Comparison of ENCODE assay signal across 29 cellular contexts in the genomic region with DNA sequence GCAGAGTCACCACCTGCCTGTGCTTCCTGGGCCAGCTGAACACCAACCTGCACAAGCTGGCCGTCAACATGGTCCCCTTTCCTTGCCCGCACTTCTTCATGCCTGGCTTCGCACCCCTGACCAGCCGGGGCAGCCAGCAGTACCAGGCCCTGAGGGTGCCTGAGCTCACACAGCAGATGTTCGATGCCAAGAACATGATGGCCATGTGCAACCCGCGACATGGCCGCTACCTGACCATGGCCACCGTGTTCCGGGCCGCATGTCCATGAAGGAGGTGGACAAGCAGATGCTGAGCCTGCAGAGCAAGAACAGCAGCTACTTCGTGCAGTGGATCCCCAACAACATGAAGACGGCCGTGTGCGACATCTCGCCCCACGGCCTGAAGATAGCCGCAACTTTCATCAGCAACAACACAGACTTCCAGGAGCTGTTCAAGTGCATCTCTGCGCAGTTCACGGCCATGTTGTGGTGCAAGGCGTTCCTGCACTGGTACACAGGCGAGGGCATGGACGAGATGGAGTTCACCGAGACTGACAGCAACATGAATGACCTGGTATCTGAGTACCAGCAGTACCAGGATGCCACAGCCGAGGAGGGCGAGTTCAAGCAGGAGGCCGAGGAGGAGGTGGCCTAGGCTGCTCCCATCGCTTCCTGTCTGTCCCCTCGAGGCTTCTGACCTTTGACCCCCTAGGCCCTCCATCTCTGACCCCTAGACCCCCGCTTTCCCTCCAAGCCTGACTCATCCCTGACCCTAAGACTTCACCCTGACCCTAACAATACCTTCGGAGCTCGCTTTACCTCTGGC.
DNase-seq lines count a peak whose midpoint lies in the region; ATAC-seq, FAIRE-seq and TF ChIP-seq lines count a peak whose summit lies in the region.
"Had no signal": no experiment of that assay in that cellular context is flagged by ENCODE, and none has a peak within 500 bp of the region (broad histone marks: within the 10 kb centered on the region; RNA-seq: fewer than 3 reads in every experiment).

No MANE protein-coding gene starts in this region.

- CTCF ChIA-PET in MCF 10A (lab: Yijun Ruan, JAX) = interaction anchor here (0.6 kb wide), 1 partner anchor 119 kb away, joined by 3 read pairs; no protein-coding TSS in a partner anchor

- H3K36me3 ChIP-seq in breast epithelium (no peaks in the 10 kb centered on the region), kidney (ENCODE audit: control insufficient read depth in 1 of 2, insufficient read depth in 2 of 2, low read length in 2 of 2) (no peaks in the 10 kb centered on the region), neuronal stem cell (replicated peaks in 1 of 2; ENCODE audit: control insufficient read depth in 2 of 2, insufficient read depth in 2 of 2, low read length in 2 of 2) (no peaks in the 10 kb centered on the region), MG63 (no peaks in the 10 kb centered on the region)
- H3K36me3 ChIP-seq: BE2C, BLaER1 had no signal

- H3K4me1 Mint-ChIP-seq in MCF 10A (ENCODE audit: insufficient read depth, unreplicated experiment) = no peaks in the 10 kb centered on the region
- H3K4me1 Mint-ChIP-seq: CD14-positive monocyte; CD4-positive, alpha-beta memory T cell; CD4-positive, CD25-positive, alpha-beta regulatory T cell; CD8-positive, alpha-beta memory T cell had no signal

- H3K27me3 Mint-ChIP-seq in MCF 10A (ENCODE audit: insufficient read depth, unreplicated experiment) = no peaks in the 10 kb centered on the region
- H3K27me3 Mint-ChIP-seq: CD4-positive, alpha-beta memory T cell had no signal

- no peak overlapping the region for H3K4me2 ChIP-seq in neuronal stem cell (ENCODE audit: insufficient read depth, low read length, poor library complexity, severe bottlenecking)
- H3K4me2 ChIP-seq: BLaER1 had no signal

- H3K9me3 ChIP-seq in breast epithelium (no peaks in the 10 kb centered on the region), kidney (ENCODE audit: control insufficient read depth in 1 of 2, low read length in 2 of 2) (no peaks in the 10 kb centered on the region), neuronal stem cell (replicated peaks in 1 of 2; ENCODE audit: control insufficient read depth in 2 of 2, insufficient read depth in 1 of 2, low read depth in 1 of 2, low read length in 2 of 2) (no peaks in the 10 kb centered on the region), MG63 (no peaks in the 10 kb centered on the region)
- H3K9me3 ChIP-seq: BE2C, BLaER1 had no signal

- no peak for DNase-seq in MCF 10A (ENCODE audit: unreplicated experiment)
- no peak for DNase-seq in breast epithelium (ENCODE audit: low spot score in 2 of 2)
- peak; percentile 58 for DNase-seq in kidney
- DNase-seq in neuronal stem cell (ENCODE audit: low spot score) = no peak
- DNase-seq in sciatic nerve (ENCODE audit: low spot score) = peak; percentile 33
- DNase-seq in NOMO-1 treated with DMSO at 0.1 percent for 48 hours (lab: John Stamatoyannopoulos, UW; ENCODE audit: unreplicated experiment) = no peak
- no peak for DNase-seq in MG63
- DNase-seq: ACHN; BE2C; C1 segment of cervical spinal cord; CD4-positive, alpha-beta memory T cell; CD4-positive, CD25-positive, alpha-beta regulatory T cell; CD8-positive, alpha-beta memory T cell; COR-L47; DMS 273 treated with DMSO at 0.1 percent for 48 hours; DMS153; DMS53; DMS79; DND-41; EL; GDM1 had no signal

- H2BK120ac ChIP-seq in neuronal stem cell (ENCODE audit: low read depth, low read length) = no peak overlapping the region

- intact Hi-C loops in MCF 10A (cut with micrococcal nuclease) = no loop called here
- intact Hi-C loops in breast epithelium (cut with DNase I; ENCODE audit: low total_unique reads) = no loop called here
- intact Hi-C loops in kidney (cut with DNase I) = no loop called here
- intact Hi-C loops in sciatic nerve (cut with DNase I) = no loop called here

- no peak for TF ChIP-seq CTCF in MCF 10A (IDR thresholded peaks at IDR 0.05; ENCODE audit: unreplicated experiment)
- no peak for TF ChIP-seq CTCF in breast epithelium (IDR thresholded peaks at IDR 0.05)
- TF ChIP-seq CTCF in kidney (IDR thresholded peaks at IDR 0.05; ENCODE audit: borderline replicate concordance, extremely low read depth, insufficient read depth) = no peak

- BruUV-seq in MCF 10A (replicated peaks; lab: Mats Ljungman, UMichigan) = no TSS peak

- H3K23ac ChIP-seq in neuronal stem cell (ENCODE audit: low read depth, low read length, poor library complexity) = no peak overlapping the region

- no peak overlapping the region for H4K91ac ChIP-seq in neuronal stem cell (ENCODE audit: low read depth, low read length, poor library complexity)

- POLR2A ChIA-PET in MCF 10A (lab: Yijun Ruan, JAX) = no interaction called here

- ATAC-seq in sciatic nerve = no peak
- no peak for ATAC-seq in GM18519 (IDR thresholded peaks at IDR 0.05; ENCODE audit: low FRiP score, unreplicated experiment)
- ATAC-seq: GM12878 had no signal

- no peak for FAIRE-seq in kidney (lab: Jason Lieb, UNC)
- FAIRE-seq: GM12878, GM12892, GM18507, GM19239 had no signal

- H4K8ac ChIP-seq in neuronal stem cell (ENCODE audit: low read depth, low read length) = no peak overlapping the region

- H2BK12ac ChIP-seq in neuronal stem cell (ENCODE audit: low read length) = no peak overlapping the region

- peak overlapping the region; percentile 21 for H3K14ac ChIP-seq in neuronal stem cell (ENCODE audit: low read length)

- peak overlapping the region; percentile 37 for H3K27ac Mint-ChIP-seq in MCF 10A (ENCODE audit: low read depth, unreplicated experiment)
- H3K27ac Mint-ChIP-seq: CD4-positive, CD25-positive, alpha-beta regulatory T cell; CD8-positive, alpha-beta memory T cell had no signal

- H3K4me1 ChIP-seq in breast epithelium = no peaks in the 10 kb centered on the region
- no peaks in the 10 kb centered on the region for H3K4me1 ChIP-seq in kidney (ENCODE audit: control insufficient read depth in 1 of 2, insufficient read depth in 1 of 2, low read depth in 1 of 2, low read length in 2 of 2)
- no peaks in the 10 kb centered on the region for H3K4me1 ChIP-seq in neuronal stem cell (ENCODE audit: control insufficient read depth in 2 of 2, insufficient read depth in 1 of 2, low read depth in 1 of 2, low read length in 2 of 2)
- H3K4me1 ChIP-seq: BE2C, BLaER1 had no signal

- no peaks in the 10 kb centered on the region for H3K79me1 ChIP-seq in neuronal stem cell (ENCODE audit: low read depth, low read length)

- H2BK15ac ChIP-seq in neuronal stem cell (ENCODE audit: low read length) = no peak overlapping the region

- peak overlapping the region; percentile 17 for H3K18ac ChIP-seq in neuronal stem cell (ENCODE audit: low read length)

- no peak overlapping the region for H3K4me3 Mint-ChIP-seq in MCF 10A (ENCODE audit: unreplicated experiment)
- H3K4me3 Mint-ChIP-seq: CD14-positive monocyte; CD4-positive, alpha-beta memory T cell; CD4-positive, CD25-positive, alpha-beta regulatory T cell; CD8-positive, alpha-beta memory T cell had no signal

- WGBS in neuronal stem cell (ENCODE audit: extremely low coverage in 2 of 2, insufficient read length in 2 of 2, insufficient replicate concordance in 1 of 2), 2 donors = no CpG with 5 or more reads among the region's 32 CpGs

- H2AK5ac ChIP-seq in neuronal stem cell (ENCODE audit: low read depth, low read length) = no peak overlapping the region

- no peak for TF ChIP-seq POLR2A in breast epithelium (IDR thresholded peaks at IDR 0.05)

- H3K9ac ChIP-seq in kidney (ENCODE audit: low read length in 2 of 2) (no peak overlapping the region), neuronal stem cell (ENCODE audit: low read depth, low read length, poor library complexity) (peak overlapping the region; percentile 44)
- H3K9ac ChIP-seq: BLaER1 had no signal

- H2BK5ac ChIP-seq in neuronal stem cell (ENCODE audit: low read length) = no peak overlapping the region

- H3K9me3 Mint-ChIP-seq in MCF 10A (ENCODE audit: unreplicated experiment) = peaks cover 7% of the 10 kb centered on the region

- H2AFZ ChIP-seq in neuronal stem cell (ENCODE audit: low read length) = no peak overlapping the region

- H3K36me3 Mint-ChIP-seq in MCF 10A (ENCODE audit: insufficient read depth, unreplicated experiment) = peaks cover 4% of the 10 kb centered on the region
- H3K36me3 Mint-ChIP-seq: CD14-positive monocyte; CD4-positive, alpha-beta memory T cell; CD4-positive, CD25-positive, alpha-beta regulatory T cell had no signal

- H3K4me3 ChIP-seq in breast epithelium (no peak overlapping the region), kidney (ENCODE audit: low read length in 2 of 2) (no peak overlapping the region), neuronal stem cell (ENCODE audit: low read length in 2 of 2) (no peak overlapping the region), MG63 (no peak overlapping the region)
- H3K4me3 ChIP-seq: BLaER1, GM12878 had no signal

- H3K4ac ChIP-seq in neuronal stem cell (ENCODE audit: low read length) = no peak overlapping the region

- H3K27me3 ChIP-seq in breast epithelium (no peaks in the 10 kb centered on the region), neuronal stem cell (ENCODE audit: control insufficient read depth in 3 of 3, insufficient read depth in 3 of 3, low read depth in 1 of 3, low read length in 3 of 3) (no peaks in the 10 kb centered on the region), MG63 (no peaks in the 10 kb centered on the region)
- H3K27me3 ChIP-seq: BE2C had no signal

- H3K27ac ChIP-seq in breast epithelium = no peak overlapping the region
- no peak overlapping the region for H3K27ac ChIP-seq in kidney (ENCODE audit: low read depth in 2 of 2, low read length in 2 of 2)
- H3K27ac ChIP-seq in neuronal stem cell (replicated peaks; ENCODE audit: low read length) = no peak overlapping the region
- H3K27ac ChIP-seq: 22Rv1, BLaER1 had no signal

Comparison
In these comparisons a context has a peak if more than half of its experiments do, and no peak if none do; other contexts are left out.
1. DNase-seq: peak in kidney (single experiment) and sciatic nerve (single experiment); none in MCF 10A (single experiment), breast epithelium (0 of 2), neuronal stem cell (single experiment), NOMO-1 treated with DMSO at 0.1 percent for 48 hours (single experiment) and MG63 (single experiment).